32 cellular contexts compared by ENCODE assay signal in the genomic region with DNA sequence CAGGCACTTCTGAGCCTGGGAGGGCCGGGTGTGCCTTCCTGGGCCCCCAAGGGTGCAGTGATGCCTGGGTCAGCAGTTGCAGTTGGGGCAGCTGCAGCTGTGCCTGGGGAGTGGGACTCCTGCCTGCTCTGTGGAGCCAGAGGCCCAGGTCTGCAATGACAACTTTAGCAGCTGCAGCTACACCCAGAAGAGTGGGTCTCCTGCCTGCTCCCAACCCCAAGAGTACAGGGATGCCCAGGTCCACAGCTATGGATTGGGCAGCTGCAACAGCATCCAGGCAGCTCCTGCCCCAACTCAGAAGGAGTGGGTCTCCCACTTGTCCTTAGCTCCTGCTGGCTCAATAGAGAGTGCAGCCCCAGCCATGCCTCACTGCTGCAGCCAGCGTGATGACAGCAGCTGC.
"Had no signal": no experiment of that assay in that cellular context is flagged by ENCODE, and none has a peak within 500 bp of the region (broad histone marks: within the 10 kb centered on the region; RNA-seq: fewer than 3 reads in every experiment).

No MANE protein-coding gene starts in this region.

- H3K4me3 Mint-ChIP-seq: activated CD4-positive, alpha-beta memory T cell treated with anti-CD3 and anti-CD28 coated beads for 36 hours; activated CD4-positive, alpha-beta T cell treated with anti-CD3 and anti-CD28 coated beads for 36 hours; activated CD4-positive, alpha-beta T cell treated with anti-CD3 and anti-CD28 coated beads, Interleukin-2, amount 10 ng/mL, durations not matched to agents 24 days and 14 days; activated CD8-positive, alpha-beta memory T cell treated with anti-CD3 and anti-CD28 coated beads, Interleukin-2, amount 10 ng/mL, durations not matched to agents 7 days and 5 days; activated CD8-positive, alpha-beta T cell treated with anti-CD3 and anti-CD28 coated beads, Interleukin-2, amount 10 ng/mL, durations not matched to agents 7 days and 5 days; activated naive CD4-positive, alpha-beta T cell treated with anti-CD3 and anti-CD28 coated beads for 36 hours; activated naive CD4-positive, alpha-beta T cell treated with anti-CD3 and anti-CD28 coated beads, Interleukin-2, amount 50 U/mL, for 24 hours; activated naive CD8-positive, alpha-beta T cell treated with anti-CD3 and anti-CD28 coated beads for 36 hours; activated naive CD8-positive, alpha-beta T cell treated with anti-CD3 and anti-CD28 coated beads, Interleukin-2, amount 50 U/mL, for 24 hours; activated T-helper 1 cell treated with anti-CD3 and anti-CD28 coated beads, Interleukin-12 subunit alpha, Interleukin-12 subunit beta, Interleukin-2, Interleukin-4 antibody, amounts not matched to agents 30 ng/mL and 10 ng/mL and 1 ng/mL, durations not matched to agents 14 hours and 24 hours and 36 hours had no signal

- H3K4me3 ChIP-seq: adrenal gland, body of pancreas, breast epithelium, cardiac muscle cell, colonic mucosa, esophagus squamous epithelium, gastroesophageal sphincter had no signal

- DNase-seq: activated CD4-positive, alpha-beta memory T cell treated with anti-CD3 and anti-CD28 coated beads for 36 hours; activated CD4-positive, alpha-beta T cell treated with anti-CD3 and anti-CD28 coated beads for 36 hours; activated CD4-positive, alpha-beta T cell treated with anti-CD3 and anti-CD28 coated beads, Interleukin-2, amount 10 ng/mL, durations not matched to agents 24 days and 14 days; activated CD4-positive, CD25-positive, alpha-beta regulatory T cell; activated CD4-positive, CD25-positive, alpha-beta regulatory T cell treated with anti-CD3 and anti-CD28 coated beads, Interleukin-2, amount 50 U/mL, for 72 hours; activated CD8-positive, alpha-beta memory T cell treated with anti-CD3 and anti-CD28 coated beads, Interleukin-2, amount 10 ng/mL, durations not matched to agents 7 days and 5 days; activated CD8-positive, alpha-beta memory T cell treated with anti-CD3 and anti-CD28 coated beads, Interleukin-2, amount 50 U/mL, for 4 hours; activated CD8-positive, alpha-beta T cell treated with anti-CD3 and anti-CD28 coated beads, Interleukin-2, amount 10 ng/mL, durations not matched to agents 7 days and 5 days; activated effector memory CD4-positive, alpha-beta T cell treated with anti-CD3 and anti-CD28 coated beads, Interleukin-2, amount 50 U/mL, for 16 hours; activated naive CD8-positive, alpha-beta T cell treated with anti-CD3 and anti-CD28 coated beads for 36 hours; activated naive CD8-positive, alpha-beta T cell treated with anti-CD3 and anti-CD28 coated beads, Interleukin-2, amount 50 U/mL, for 24 hours; activated T-cell treated with anti-CD3 and anti-CD28 coated beads, Interleukin-2, amount 50 U/mL, for 1 hour; activated T-cell treated with anti-CD3 and anti-CD28 coated beads, Interleukin-2, amount 50 U/mL, for 48 hours; adrenal gland; amygdala; aorta; body of pancreas; central memory CD4-positive, alpha-beta T cell; cerebellar nuclear complex; colonic mucosa; effector CD8-positive, alpha-beta T cell; esophagus squamous epithelium; foreskin melanocyte; T-helper 2 cell had no signal

- H3K27me3 ChIP-seq: adrenal gland, body of pancreas, breast epithelium, cardiac muscle cell, colonic mucosa, esophagus squamous epithelium, gastroesophageal sphincter had no signal

- H3K4me1 ChIP-seq: adrenal gland, body of pancreas, breast epithelium, colonic mucosa, esophagus squamous epithelium, gastroesophageal sphincter had no signal

- H3K9me3 ChIP-seq: adrenal gland, body of pancreas, colonic mucosa, gastroesophageal sphincter had no signal

- H3K27me3 Mint-ChIP-seq: activated CD4-positive, alpha-beta memory T cell treated with anti-CD3 and anti-CD28 coated beads for 36 hours; activated CD4-positive, alpha-beta T cell treated with anti-CD3 and anti-CD28 coated beads for 36 hours; activated CD8-positive, alpha-beta memory T cell treated with anti-CD3 and anti-CD28 coated beads, Interleukin-2, amount 10 ng/mL, durations not matched to agents 7 days and 5 days; activated naive CD4-positive, alpha-beta T cell treated with anti-CD3 and anti-CD28 coated beads, Interleukin-2, amount 50 U/mL, for 24 hours; activated naive CD8-positive, alpha-beta T cell treated with anti-CD3 and anti-CD28 coated beads for 36 hours; activated naive CD8-positive, alpha-beta T cell treated with anti-CD3 and anti-CD28 coated beads, Interleukin-2, amount 50 U/mL, for 24 hours had no signal

- H3K27ac ChIP-seq: adrenal gland, body of pancreas, breast epithelium, cardiac muscle cell, colonic mucosa, epithelial cell of prostate, esophagus squamous epithelium, gastroesophageal sphincter had no signal

- H3K4me1 Mint-ChIP-seq: activated CD4-positive, alpha-beta T cell treated with anti-CD3 and anti-CD28 coated beads for 36 hours; activated naive CD4-positive, alpha-beta T cell treated with anti-CD3 and anti-CD28 coated beads, Interleukin-2, amount 50 U/mL, for 24 hours had no signal

- H3K36me3 ChIP-seq: adrenal gland, breast epithelium, cardiac muscle cell, colonic mucosa, esophagus squamous epithelium, gastroesophageal sphincter had no signal

- H3K27ac Mint-ChIP-seq: activated CD4-positive, alpha-beta memory T cell treated with anti-CD3 and anti-CD28 coated beads for 36 hours; activated CD4-positive, alpha-beta T cell treated with anti-CD3 and anti-CD28 coated beads for 36 hours; activated CD8-positive, alpha-beta memory T cell treated with anti-CD3 and anti-CD28 coated beads, Interleukin-2, amount 10 ng/mL, durations not matched to agents 7 days and 5 days; activated CD8-positive, alpha-beta T cell treated with anti-CD3 and anti-CD28 coated beads, Interleukin-2, amount 10 ng/mL, durations not matched to agents 7 days and 5 days; activated naive CD4-positive, alpha-beta T cell treated with anti-CD3 and anti-CD28 coated beads for 36 hours; activated naive CD4-positive, alpha-beta T cell treated with anti-CD3 and anti-CD28 coated beads, Interleukin-2, amount 50 U/mL, for 24 hours; activated naive CD8-positive, alpha-beta T cell treated with anti-CD3 and anti-CD28 coated beads for 36 hours; activated naive CD8-positive, alpha-beta T cell treated with anti-CD3 and anti-CD28 coated beads, Interleukin-2, amount 50 U/mL, for 24 hours; activated T-helper 1 cell treated with anti-CD3 and anti-CD28 coated beads, Interleukin-12 subunit alpha, Interleukin-12 subunit beta, Interleukin-2, Interleukin-4 antibody, amounts not matched to agents 30 ng/mL and 10 ng/mL and 1 ng/mL, durations not matched to agents 14 hours and 24 hours and 36 hours; activated T-helper 2 cell treated with anti-CD3 and anti-CD28 coated beads, Interferon-gamma antibody, Interleukin-2, Interleukin-4, amounts not matched to agents 10 μg/mL and 5 μg/mL and 100 μg/mL, durations not matched to agents 14 hours and 24 hours and 36 hours had no signal

- ATAC-seq: activated CD4-positive, alpha-beta T cell treated with anti-CD3 and anti-CD28 coated beads for 36 hours; activated CD8-positive, alpha-beta memory T cell treated with anti-CD3 and anti-CD28 coated beads, Interleukin-2, amount 10 ng/mL, durations not matched to agents 7 days and 5 days; activated CD8-positive, alpha-beta T cell treated with anti-CD3 and anti-CD28 coated beads, Interleukin-2, amount 10 ng/mL, durations not matched to agents 7 days and 5 days; activated naive CD8-positive, alpha-beta T cell treated with anti-CD3 and anti-CD28 coated beads, Interleukin-2, amount 50 U/mL, for 24 hours; body of pancreas; gastroesophageal sphincter had no signal

- H3K36me3 Mint-ChIP-seq: activated CD4-positive, alpha-beta memory T cell treated with anti-CD3 and anti-CD28 coated beads for 36 hours; activated naive CD4-positive, alpha-beta T cell treated with anti-CD3 and anti-CD28 coated beads, Interleukin-2, amount 50 U/mL, for 24 hours; activated naive CD8-positive, alpha-beta T cell treated with anti-CD3 and anti-CD28 coated beads for 36 hours had no signal

- H3K9me3 Mint-ChIP-seq: activated naive CD4-positive, alpha-beta T cell treated with anti-CD3 and anti-CD28 coated beads, Interleukin-2, amount 50 U/mL, for 24 hours; activated naive CD8-positive, alpha-beta T cell treated with anti-CD3 and anti-CD28 coated beads, Interleukin-2, amount 50 U/mL, for 24 hours had no signal
